ENCODE assay signal across 8 cellular contexts in genomic region chr15:91857772-91858171, GRCh38. TPM values are rescaled to one million over a fixed set of nuclear protein-coding genes. Genes with fewer than 3 reads are reported as not detected.
DNase-seq lines count a peak whose midpoint lies in the region; ATAC-seq and TF ChIP-seq lines count a peak whose summit lies in the region.

No MANE protein-coding gene starts in this region.

- CTCF ChIA-PET in activated naive CD4-positive, alpha-beta T cell treated with anti-CD3 and anti-CD28 coated beads for 36 hours (lab: Charles Lee): no interaction called here

- H4K5ac ChIP-seq in mesendoderm (ENCODE audit: low read length): no peak overlapping the region

- H3K23ac ChIP-seq in mesendoderm (ENCODE audit: low read length): no peak overlapping the region

- intact Hi-C loops in activated naive CD4-positive, alpha-beta T cell treated with anti-CD3 and anti-CD28 coated beads for 36 hours (cut with micrococcal nuclease): loop anchor here (1.0 to 5.0 kb wide), 5 partner anchors 65 to 768 kb away; no protein-coding TSS in a partner anchor
- intact Hi-C loops in thyroid gland (cut with DNase I): loop anchor here (10.0 kb wide), 1 partner anchor 87 kb away; no protein-coding TSS in a partner anchor

- no peak overlapping the region for H2BK5ac ChIP-seq in mesendoderm (ENCODE audit: low read length)

- H3K4me1 ChIP-seq in thyroid gland (peaks cover 25 to 39% of the 10 kb centered on the region in 2 donors), mesendoderm (ENCODE audit: control insufficient read depth, low read depth, low read length) (no peaks in the 10 kb centered on the region)

- no peak overlapping the region for H3K56ac ChIP-seq in mesendoderm (ENCODE audit: low read length)

- TF ChIP-seq CTCF in thyroid gland (IDR thresholded peaks at IDR 0.05): no peak

- TF ChIP-seq POLR2A in thyroid gland (IDR thresholded peaks at IDR 0.05): no peak

- no peak overlapping the region for H2AK5ac ChIP-seq in mesendoderm (ENCODE audit: low read length)

- peaks cover 5% of the 10 kb centered on the region for H3K27me3 Mint-ChIP-seq in activated naive CD4-positive, alpha-beta T cell treated with anti-CD3 and anti-CD28 coated beads for 36 hours (ENCODE audit: low read depth)

- H2BK120ac ChIP-seq in mesendoderm (ENCODE audit: low read depth, low read length): no peak overlapping the region

- no peaks in the 10 kb centered on the region for H3K36me3 ChIP-seq in thyroid gland
- no peaks in the 10 kb centered on the region for H3K36me3 ChIP-seq in mesendoderm (ENCODE audit: control insufficient read depth, insufficient read depth, low read length)

- no peak overlapping the region for H3K4ac ChIP-seq in mesendoderm (ENCODE audit: low read depth, low read length)

- H3K27ac Mint-ChIP-seq in activated naive CD4-positive, alpha-beta T cell treated with anti-CD3 and anti-CD28 coated beads for 36 hours: peak overlapping the region; percentile 47

- H3K9me3 Mint-ChIP-seq in activated naive CD4-positive, alpha-beta T cell treated with anti-CD3 and anti-CD28 coated beads for 36 hours: no peaks in the 10 kb centered on the region

- H3K79me1 ChIP-seq in mesendoderm (ENCODE audit: low read length): no peaks in the 10 kb centered on the region

- no peak overlapping the region for H3K9ac ChIP-seq in mesendoderm (ENCODE audit: low read length)

- peaks cover 77% of the 10 kb centered on the region for H3K4me1 Mint-ChIP-seq in activated naive CD4-positive, alpha-beta T cell treated with anti-CD3 and anti-CD28 coated beads for 36 hours (ENCODE audit: low read depth)

- DNase-seq in activated naive CD4-positive, alpha-beta T cell treated with anti-CD3 and anti-CD28 coated beads for 36 hours: peak; percentile 58
- no peak for DNase-seq in activated naive CD4-positive, alpha-beta T cell (lab: John Stamatoyannopoulos, UW)
- DNase-seq in T-helper 2 cell: peak in 3 of 5 experiments; percentile 39 to 94 (median 88)
- DNase-seq in thyroid gland: no peak
- DNase-seq in DMS 273 (lab: John Stamatoyannopoulos, UW; ENCODE audit: unreplicated experiment): no peak
- DNase-seq in mesendoderm: no peak
- DNase-seq in NCI-H1694 (lab: John Stamatoyannopoulos, UW): no peak

- WGBS in thyroid gland, 2 donors: 76 to 82% methylated on average over 2 of the region's 2 CpGs
- WGBS in mesendoderm (ENCODE audit: extremely low coverage, insufficient coverage, low lambda C conversion rate): no CpG with 5 or more reads among the region's 2 CpGs

- no peaks in the 10 kb centered on the region for H3K36me3 Mint-ChIP-seq in activated naive CD4-positive, alpha-beta T cell treated with anti-CD3 and anti-CD28 coated beads for 36 hours (ENCODE audit: low read depth)

- H4K8ac ChIP-seq in mesendoderm (ENCODE audit: low read depth, low read length): no peak overlapping the region

- H3K27ac ChIP-seq in thyroid gland (peak overlapping the region in 2 of 3 donors; percentile 88 to 93), mesendoderm (ENCODE audit: low read depth, low read length) (no peak overlapping the region)

- no peak overlapping the region for H3K4me2 ChIP-seq in mesendoderm (ENCODE audit: low read length)

- H3K27me3 ChIP-seq in thyroid gland (no peaks in the 10 kb centered on the region), mesendoderm (ENCODE audit: insufficient read depth, low read length, poor library complexity) (peaks cover 2% of the 10 kb centered on the region)

- ATAC-seq in HG02981 (IDR thresholded peaks at IDR 0.05; ENCODE audit: unreplicated experiment): peak; percentile 51

- H3K79me2 ChIP-seq in mesendoderm (ENCODE audit: control insufficient read depth, insufficient read depth, low read length): no peaks in the 10 kb centered on the region

- H2BK15ac ChIP-seq in mesendoderm (replicated peaks; ENCODE audit: low read depth): no peak overlapping the region

- H3K4me3 ChIP-seq in thyroid gland (replicated peaks in 1 of 3) (no peak overlapping the region), mesendoderm (ENCODE audit: low read length) (no peak overlapping the region)

- no peaks in the 10 kb centered on the region for H3K9me3 ChIP-seq in thyroid gland

- no peak overlapping the region for H3K18ac ChIP-seq in mesendoderm (ENCODE audit: low read length)

- no peak overlapping the region for H3K4me3 Mint-ChIP-seq in activated naive CD4-positive, alpha-beta T cell treated with anti-CD3 and anti-CD28 coated beads for 36 hours

RNA-seq across cellular contexts. Expression of gene SLCO3A1, which starts 4.3 kb away (rescaled TPM):
- total RNA-seq in activated naive CD4-positive, alpha-beta T cell treated with anti-CD3 and anti-CD28 coated beads for 36 hours: 1 to 10 TPM; 3.1 to 3.3 TPM
- total RNA-seq in thyroid gland: 10 to 100 TPM; 23.3 to 31.4 (median 28.0) TPM
- polyA plus RNA-seq in mesendoderm (2013, experiment 1 of 2): 6.7 TPM
- polyA plus RNA-seq in mesendoderm (2013, experiment 2 of 2): 6.6 TPM

Comparison
In these comparisons a context has a peak if more than half of its experiments do, and no peak if none do; other contexts are left out.
1. DNase-seq: peak in activated naive CD4-positive, alpha-beta T cell treated with anti-CD3 and anti-CD28 coated beads for 36 hours (single experiment) and T-helper 2 cell (3 of 5); none in activated naive CD4-positive, alpha-beta T cell (0 of 4), thyroid gland (0 of 2), DMS 273 (single experiment), mesendoderm (single experiment) and NCI-H1694 (single experiment).
2. RNA of gene SLCO3A1, which starts 4.3 kb away (total RNA-seq): 23.3 to 31.4 TPM in thyroid gland; 3.1 to 3.3 TPM in activated naive CD4-positive, alpha-beta T cell treated with anti-CD3 and anti-CD28 coated beads for 36 hours; every median in the first group is over 4 times any median in the second.